In genomic region chr1:179742717-179743678, GRCh38 we compare ENCODE assay signal across 7 cellular contexts. TPM values are rescaled to one million over a fixed set of nuclear protein-coding genes. Genes with fewer than 3 reads are reported as not detected.
DNase-seq lines count a peak whose midpoint lies in the region; ATAC-seq and TF ChIP-seq lines count a peak whose summit lies in the region.

Gene FAM163A, plus strand, starts transcription at chr1:179743291. Its CDS starts 69,807 bp downstream, at chr1:179813098.

- TF ChIP-seq CTCF in right atrium auricular region (IDR thresholded peaks at IDR 0.05) = no peak
- no peak for TF ChIP-seq CTCF in smooth muscle cell (IDR thresholded peaks at IDR 0.05; ENCODE audit: borderline replicate concordance, insufficient read depth, poor library complexity, severe bottlenecking)

- H3K36me3 ChIP-seq in HUES48 (ENCODE audit: control insufficient read depth, insufficient read depth, low read length) (no peaks in the 10 kb centered on the region), right atrium auricular region (no peaks in the 10 kb centered on the region), smooth muscle cell (ENCODE audit: low read depth) (no peaks in the 10 kb centered on the region)

- H3K9ac ChIP-seq in HUES48 (ENCODE audit: low read depth, low read length) (no peak within 1 kb of the TSS), smooth muscle cell (ENCODE audit: low read depth) (no peak within 1 kb of the TSS)

- H3K79me2 ChIP-seq in smooth muscle cell (ENCODE audit: low read depth) = no peaks in the 10 kb centered on the region

- peaks cover 3% of the 10 kb centered on the region; the same call in 1 of the 2 replicates for H3K4me1 ChIP-seq in HUES48 (ENCODE audit: control insufficient read depth, insufficient read depth, low read length)
- H3K4me1 ChIP-seq in right atrium auricular region = peaks cover 0 to 23% of the 10 kb centered on the region in 2 donors
- peaks cover 19% of the 10 kb centered on the region for H3K4me1 ChIP-seq in smooth muscle cell (ENCODE audit: low read depth)

- ATAC-seq in SK-N-SH treated with all-trans-retinoic acid at 6 μM for 48 hours (peak; percentile 30), HG03108 (IDR thresholded peaks at IDR 0.05; ENCODE audit: unreplicated experiment) (no peak)

- H3K27me3 ChIP-seq in HUES48 (ENCODE audit: control insufficient read depth, insufficient read depth, low read length) (peaks cover 84% of the 10 kb centered on the region), right atrium auricular region (peaks cover 4 to 13% of the 10 kb centered on the region in 2 donors), smooth muscle cell (ENCODE audit: low read depth) (peaks cover 100% of the 10 kb centered on the region)

- peak within 1 kb of the TSS; percentile 37 for H2AFZ ChIP-seq in smooth muscle cell (ENCODE audit: low read depth)

- DNase-seq in right atrium auricular region (ENCODE audit: low spot score) (no peak), smooth muscle cell (lab: John Stamatoyannopoulos, UW; ENCODE audit: unreplicated experiment) (no peak), SKM-1 (lab: John Stamatoyannopoulos, UW; ENCODE audit: unreplicated experiment) (no peak), DMS114 treated with DMSO at 0.1 percent for 48 hours (lab: John Stamatoyannopoulos, UW; ENCODE audit: unreplicated experiment) (no peak)

- H3K4me2 ChIP-seq in smooth muscle cell = peak within 1 kb of the TSS; percentile 88

- H3K4me3 ChIP-seq in HUES48 (ENCODE audit: low read depth, low read length) = peak within 1 kb of the TSS; percentile 52
- peak within 1 kb of the TSS; percentile 6 to 38 for H3K4me3 ChIP-seq in right atrium auricular region
- peak within 1 kb of the TSS; percentile 47 for H3K4me3 ChIP-seq in smooth muscle cell

- H4K20me1 ChIP-seq in smooth muscle cell (ENCODE audit: low read depth) = no peaks in the 10 kb centered on the region

- H3F3A ChIP-seq in smooth muscle cell (ENCODE audit: low read depth) = no peaks in the 10 kb centered on the region

- H3K9me3 ChIP-seq in HUES48 (ENCODE audit: control insufficient read depth, insufficient read depth, low read length) (no peaks in the 10 kb centered on the region), right atrium auricular region (peaks cover 0 to 12% of the 10 kb centered on the region in 2 donors), smooth muscle cell (replicated peaks; ENCODE audit: low read depth) (no peaks in the 10 kb centered on the region)

- H3K27ac ChIP-seq in HUES48 (ENCODE audit: low read depth, low read length) = no peak within 1 kb of the TSS
- H3K27ac ChIP-seq in right atrium auricular region = no peak within 1 kb of the TSS
- no peak within 1 kb of the TSS for H3K27ac ChIP-seq in smooth muscle cell (ENCODE audit: low read depth)

- 3% methylated on average over 78 of the region's 92 CpGs for WGBS in smooth muscle cell (ENCODE audit: low lambda C conversion rate)

TF ChIP-seq in SK-N-SH treated with all-trans-retinoic acid at 6 μM for 48 hours, 23 proteins besides CTCF, POLR2A, EP300 and RAD21:
- TF ChIP-seq ZFP30 (CRISPR knock-in tag; IDR thresholded peaks at IDR 0.05) (no peak), TCF4 (CRISPR knock-in tag; IDR thresholded peaks at IDR 0.05; ENCODE audit: borderline replicate concordance) (peak; percentile 36; the same call in 1 of the 2 replicates), ARNTL (CRISPR knock-in tag; IDR thresholded peaks at IDR 0.05; ENCODE audit: borderline replicate concordance, low read depth) (no peak), TSHZ2 (CRISPR knock-in tag; IDR thresholded peaks at IDR 0.05) (no peak; the same call in 1 of the 2 replicates), PPARA (CRISPR knock-in tag; IDR thresholded peaks at IDR 0.05; ENCODE audit: borderline replicate concordance) (no peak), BACH2 (CRISPR knock-in tag; IDR thresholded peaks at IDR 0.05; ENCODE audit: borderline replicate concordance) (no peak), SNAI2 (CRISPR knock-in tag; IDR thresholded peaks at IDR 0.05) (no peak), PATZ1 (CRISPR knock-in tag; IDR thresholded peaks at IDR 0.05; ENCODE audit: borderline replicate concordance) (no peak), ZNF70 (CRISPR knock-in tag; IDR thresholded peaks at IDR 0.05) (peak; percentile 19; the same call in 1 of the 2 replicates), CREB5 (CRISPR knock-in tag; IDR thresholded peaks at IDR 0.05; ENCODE audit: low read depth) (no peak), ZC3H10 (CRISPR knock-in tag; IDR thresholded peaks at IDR 0.05) (no peak), CSRNP3 (CRISPR knock-in tag; IDR thresholded peaks at IDR 0.05) (no peak), ZNF565 (CRISPR knock-in tag; conservative IDR thresholded peaks at IDR 0.05; ENCODE audit: low read depth) (no peak), GLIS3 (CRISPR knock-in tag; IDR thresholded peaks at IDR 0.05) (no peak)

RNA-seq across cellular contexts. Expression of gene FAM163A, which starts in this region (rescaled TPM):
- not detected for total RNA-seq in right atrium auricular region
- not detected in 2 replicates for total RNA-seq in smooth muscle cell
- polyA plus RNA-seq in smooth muscle cell = 0.44 TPM in 1 of 2 replicates, not detected in the other
